ENCODE assay signal across 17 cellular contexts in genomic region chr2:230829959-230830358, GRCh38.
"Had no signal": no experiment of that assay in that cellular context is flagged by ENCODE, and none has a peak within 500 bp of the region (broad histone marks: within the 10 kb centered on the region; RNA-seq: fewer than 3 reads in every experiment).

No MANE protein-coding gene starts in this region.

- H3K4me3 Mint-ChIP-seq: activated CD4-positive, alpha-beta memory T cell treated with anti-CD3 and anti-CD28 coated beads for 36 hours; activated CD8-positive, alpha-beta memory T cell treated with anti-CD3 and anti-CD28 coated beads, Interleukin-2, amount 10 ng/mL, durations not matched to agents 7 days and 5 days; activated T-helper 1 cell treated with anti-CD3 and anti-CD28 coated beads, Interleukin-12 subunit alpha, Interleukin-12 subunit beta, Interleukin-2, Interleukin-4 antibody, amounts not matched to agents 30 ng/mL and 10 ng/mL and 1 ng/mL, durations not matched to agents 14 hours and 24 hours and 36 hours; memory B cell; naive thymus-derived CD4-positive, alpha-beta T cell; type B pancreatic cell had no signal

- H3K36me3 Mint-ChIP-seq: activated CD4-positive, alpha-beta memory T cell treated with anti-CD3 and anti-CD28 coated beads for 36 hours; activated CD8-positive, alpha-beta memory T cell treated with anti-CD3 and anti-CD28 coated beads, Interleukin-2, amount 10 ng/mL, durations not matched to agents 7 days and 5 days; naive thymus-derived CD4-positive, alpha-beta T cell; type B pancreatic cell had no signal

- DNase-seq: activated CD8-positive, alpha-beta memory T cell treated with anti-CD3 and anti-CD28 coated beads, Interleukin-2, amount 10 ng/mL, durations not matched to agents 7 days and 5 days; activated gamma-delta T cell; activated naive CD4-positive, alpha-beta T cell treated with anti-CD3 and anti-CD28 coated beads, Interleukin-2, amount 50 U/mL, for 16 hours; activated T-cell treated with anti-CD3 and anti-CD28 coated beads for 4 hours; anterior cingulate cortex; body of pancreas; heart left ventricle; hypothalamus; midbrain; naive thymus-derived CD4-positive, alpha-beta T cell; occipital lobe; spleen; stimulated activated naive CD4-positive, alpha-beta T cell treated with Interleukin-2 at 50 U/mL for 16 hours had no signal

- H3K9me3 Mint-ChIP-seq: activated CD4-positive, alpha-beta memory T cell treated with anti-CD3 and anti-CD28 coated beads for 36 hours; activated T-helper 1 cell treated with anti-CD3 and anti-CD28 coated beads, Interleukin-12 subunit alpha, Interleukin-12 subunit beta, Interleukin-2, Interleukin-4 antibody, amounts not matched to agents 30 ng/mL and 10 ng/mL and 1 ng/mL, durations not matched to agents 14 hours and 24 hours and 36 hours; memory B cell; type B pancreatic cell had no signal

- H3K27ac Mint-ChIP-seq: activated CD4-positive, alpha-beta memory T cell treated with anti-CD3 and anti-CD28 coated beads for 36 hours; activated CD8-positive, alpha-beta memory T cell treated with anti-CD3 and anti-CD28 coated beads, Interleukin-2, amount 10 ng/mL, durations not matched to agents 7 days and 5 days; activated T-helper 1 cell treated with anti-CD3 and anti-CD28 coated beads, Interleukin-12 subunit alpha, Interleukin-12 subunit beta, Interleukin-2, Interleukin-4 antibody, amounts not matched to agents 30 ng/mL and 10 ng/mL and 1 ng/mL, durations not matched to agents 14 hours and 24 hours and 36 hours; memory B cell; naive thymus-derived CD4-positive, alpha-beta T cell; type B pancreatic cell had no signal
